In genomic region chr6:33279971-33280511, GRCh38 we compare ENCODE assay signal across 8 cellular contexts. TPM values are rescaled to one million over a fixed set of nuclear protein-coding genes. Genes with fewer than 3 reads are reported as not detected.
DNase-seq lines count a peak whose midpoint lies in the region; ATAC-seq and TF ChIP-seq lines count a peak whose summit lies in the region.

No MANE protein-coding gene starts in this region.

- no peak overlapping the region for H3K4me3 ChIP-seq in ovary

- TF ChIP-seq CTCF in activated B cell treated with CpG ODN at 0.5 μM for 24 hours (IDR thresholded peaks at IDR 0.05) (no peak), ovary (IDR thresholded peaks at IDR 0.05) (no peak)

- no peaks in the 10 kb centered on the region for H3K36me3 ChIP-seq in ovary

- no peak overlapping the region for H3K4me3 Mint-ChIP-seq in activated B cell treated with CpG ODN at 0.5 μM for 24 hours

- H3K4me1 ChIP-seq in ovary (ENCODE audit: insufficient read depth), result no peaks in the 10 kb centered on the region

- peak overlapping the region; percentile 24 for H3K27ac Mint-ChIP-seq in activated B cell treated with CpG ODN at 0.5 μM for 24 hours

- no peaks in the 10 kb centered on the region for H3K9me3 Mint-ChIP-seq in activated B cell treated with CpG ODN at 0.5 μM for 24 hours

- 53 to 62% (median 54%) methylated on average over 5 of the region's 5 CpGs for WGBS in ovary, 3 donors

- ATAC-seq in activated B cell treated with CpG ODN at 0.5 μM for 24 hours (ENCODE audit: low read depth), result no peak
- ATAC-seq in HG02884 (IDR thresholded peaks at IDR 0.05; ENCODE audit: unreplicated experiment), result no peak

- TF ChIP-seq EP300 in ovary (IDR thresholded peaks at IDR 0.05), result no peak

- no peaks in the 10 kb centered on the region for H3K27me3 ChIP-seq in ovary

- H3K4me1 Mint-ChIP-seq in activated B cell treated with CpG ODN at 0.5 μM for 24 hours, result peaks cover 35% of the 10 kb centered on the region

- H3K9me3 ChIP-seq in ovary, result no peaks in the 10 kb centered on the region

- peaks cover 83% of the 10 kb centered on the region for H3K36me3 Mint-ChIP-seq in activated B cell treated with CpG ODN at 0.5 μM for 24 hours (ENCODE audit: low read depth)

- no peak overlapping the region for H3K27ac ChIP-seq in ovary

- peak; percentile 15 for DNase-seq in SIG-M5 treated with dmso at 0.1 percent for 504 hours (lab: John Stamatoyannopoulos, UW; ENCODE audit: unreplicated experiment)
- DNase-seq in SIG-M5 (lab: John Stamatoyannopoulos, UW), result no peak
- peak; percentile 71 for DNase-seq in NAMALWA (ENCODE audit: low spot score)
- no peak for DNase-seq in activated B cell treated with CpG ODN at 0.5 μM for 24 hours
- peak; percentile 95 for DNase-seq in islet precursor cell
- no peak for DNase-seq in ovary
- no peak for DNase-seq in amygdala (lab: John Stamatoyannopoulos, UW)

- intact Hi-C loops in activated B cell treated with CpG ODN at 0.5 μM for 24 hours (cut with micrococcal nuclease), result no loop called here
- intact Hi-C loops in ovary (cut with DNase I), result loop anchor here in 2 of 4 donors (10.0 kb wide), 2 partner anchors 135 to 1335 kb away; partner anchors contain the start of genes CFB (in 1 of the 2), CUTA (in 1 of the 2) and PHF1 (in 1 of the 2)

- POLR2A ChIA-PET in activated B cell treated with CpG ODN at 0.5 μM for 24 hours (lab: Charles Lee), result interaction anchor here (1.2 to 2.7 kb wide), 2 partner anchors 8 to 9 kb away, joined by 6 to 16 read pairs; partner anchors contain the start of genes PFDN6, RPS18, VPS52 and WDR46

- TF ChIP-seq POLR2A in ovary (IDR thresholded peaks at IDR 0.05), result no peak

- H3K27me3 Mint-ChIP-seq in activated B cell treated with CpG ODN at 0.5 μM for 24 hours, result no peaks in the 10 kb centered on the region

- CTCF ChIA-PET in activated B cell treated with CpG ODN at 0.5 μM for 24 hours (lab: Charles Lee), result no interaction called here

RNA-seq across cellular contexts. Expression of gene B3GALT4, which starts 3.1 kb away (rescaled TPM):
- total RNA-seq in activated B cell treated with CpG ODN at 0.5 μM for 24 hours (19.1 and 19.4 TPM in 2 replicates), ovary (10 to 100 TPM in 2 of 7 donors, 1 to 10 TPM in 5; 4.3 to 10.6 (median 6.9) TPM)
- 1 to 10 TPM; 2.7 to 7.4 TPM for polyA plus RNA-seq in ovary

RNA-seq across cellular contexts. Expression of gene RPS18, which starts 8.2 kb away (rescaled TPM):
- 4,710 and 5,877 TPM in 2 replicates for total RNA-seq in activated B cell treated with CpG ODN at 0.5 μM for 24 hours
- 1,000 to 10,000 TPM; 4,177 to 8,845 (median 4,854) TPM for total RNA-seq in ovary
- over 10,000 TPM in 1 of 2 donors, 1,000 to 10,000 TPM in 1; 6,405 to 11,953 TPM for polyA plus RNA-seq in ovary

RNA-seq across cellular contexts. Expression of gene VPS52, which starts 8.4 kb away (rescaled TPM):
- 82.0 and 97.2 TPM in 2 replicates for total RNA-seq in activated B cell treated with CpG ODN at 0.5 μM for 24 hours
- total RNA-seq in ovary, result 10 to 100 TPM; 24.0 to 55.6 (median 45.2) TPM
- 10 to 100 TPM; 39.5 to 56.7 TPM for polyA plus RNA-seq in ovary

RNA-seq across cellular contexts. Expression of gene WDR46, which starts 9.0 kb away (rescaled TPM):
- total RNA-seq in activated B cell treated with CpG ODN at 0.5 μM for 24 hours (114 and 117 TPM in 2 replicates), ovary (10 to 100 TPM; 29.1 to 58.5 (median 35.0) TPM)
- polyA plus RNA-seq in ovary, result 10 to 100 TPM; 25.5 to 27.0 TPM

RNA-seq across cellular contexts. Expression of gene PFDN6, which starts 9.4 kb away (rescaled TPM):
- total RNA-seq in activated B cell treated with CpG ODN at 0.5 μM for 24 hours, result 82.8 and 95.1 TPM in 2 replicates
- total RNA-seq in ovary, result 10 to 100 TPM in 6 of 7 donors, 1 to 10 TPM in 1; 9.8 to 46.8 (median 42.0) TPM
- polyA plus RNA-seq in ovary, result 10 to 100 TPM; 80.3 to 83.0 TPM

Comparison
In these comparisons a context has a peak if more than half of its experiments do, and no peak if none do; other contexts are left out.
1. DNase-seq: peak in SIG-M5 treated with dmso at 0.1 percent for 504 hours (single experiment), NAMALWA (single experiment) and islet precursor cell (single experiment); none in SIG-M5 (single experiment), activated B cell treated with CpG ODN at 0.5 μM for 24 hours (single experiment), ovary (0 of 5) and amygdala (0 of 56).